ENCODE assay signal across 10 cellular contexts in genomic region chr20:35307666-35308653, GRCh38. TPM values are rescaled to one million over a fixed set of nuclear protein-coding genes. Genes with fewer than 3 reads are reported as not detected.
DNase-seq lines count a peak whose midpoint lies in the region; TF ChIP-seq lines count a peak whose summit lies in the region.
"Had no signal": no experiment of that assay in that cellular context is flagged by ENCODE, and none has a peak within 500 bp of the region (broad histone marks: within the 10 kb centered on the region; RNA-seq: fewer than 3 reads in every experiment).

No MANE protein-coding gene starts in this region.

- H3K4me1 ChIP-seq in ascending aorta (peaks cover 19 to 29% of the 10 kb centered on the region in 2 donors), thyroid gland (peaks cover 17 to 36% of the 10 kb centered on the region in 2 donors), HAP-1 (no peaks in the 10 kb centered on the region; the same call in 1 of the 2 replicates)

- no peaks in the 10 kb centered on the region for H3K9me3 Mint-ChIP-seq in T-helper 1 cell treated with Interleukin-12 subunit alpha and Interleukin-12 subunit beta and Interleukin-4 antibody, amounts not matched to agents 30 μg/mL and 1 μg/mL, for 36 hours
- H3K9me3 Mint-ChIP-seq: stimulated activated naive CD8-positive, alpha-beta T cell treated with anti-CD3 and anti-CD28 coated beads, Interleukin-15, Interleukin-2, amounts not matched to agents 100 ng/mL and 50 ng/mL, for 24 hours had no signal

- intact Hi-C loops in ascending aorta (cut with DNase I): no loop called here
- intact Hi-C loops in thyroid gland (cut with DNase I): no loop called here

- H3K4me3 ChIP-seq in ascending aorta: peak overlapping the region in 1 of 2 donors; percentile 4
- no peak overlapping the region for H3K4me3 ChIP-seq in thyroid gland (replicated peaks in 1 of 3)
- H3K4me3 ChIP-seq in HAP-1: no peak overlapping the region

- no peak overlapping the region for H3K4me3 Mint-ChIP-seq in T-helper 1 cell treated with Interleukin-12 subunit alpha and Interleukin-12 subunit beta and Interleukin-4 antibody, amounts not matched to agents 30 μg/mL and 1 μg/mL, for 36 hours
- H3K4me3 Mint-ChIP-seq: stimulated activated naive CD8-positive, alpha-beta T cell treated with anti-CD3 and anti-CD28 coated beads, Interleukin-15, Interleukin-2, amounts not matched to agents 100 ng/mL and 50 ng/mL, for 24 hours had no signal

- H3K36me3 ChIP-seq in ascending aorta (peaks cover 0 to 8% of the 10 kb centered on the region in 2 donors), thyroid gland (no peaks in the 10 kb centered on the region), HAP-1 (replicated peaks) (peaks cover 14% of the 10 kb centered on the region)

- no peaks in the 10 kb centered on the region for H3K9me3 ChIP-seq in ascending aorta
- no peaks in the 10 kb centered on the region for H3K9me3 ChIP-seq in thyroid gland
- no peaks in the 10 kb centered on the region for H3K9me3 ChIP-seq in HAP-1

- in situ Hi-C loops in HAP-1 (cut with MboI; ENCODE audit: low sequenced_read_pairs): no loop called here

- TF ChIP-seq CTCF in ascending aorta (IDR thresholded peaks at IDR 0.05) (no peak), thyroid gland (IDR thresholded peaks at IDR 0.05) (no peak)

- peaks cover 56% of the 10 kb centered on the region for H3K4me1 Mint-ChIP-seq in T-helper 1 cell treated with Interleukin-12 subunit alpha and Interleukin-12 subunit beta and Interleukin-4 antibody, amounts not matched to agents 30 μg/mL and 1 μg/mL, for 36 hours (ENCODE audit: low read depth)

- H3K27ac ChIP-seq in ascending aorta: peak overlapping the region; percentile 76 to 85
- peak overlapping the region; percentile 63 to 82 (median 70) for H3K27ac ChIP-seq in thyroid gland

- H3K27me3 ChIP-seq in ascending aorta (no peaks in the 10 kb centered on the region), thyroid gland (no peaks in the 10 kb centered on the region), HAP-1 (ENCODE audit: low read depth) (no peaks in the 10 kb centered on the region)

- WGBS in thyroid gland, 2 donors: 59 to 62% methylated on average over 12 to 13 of the region's 13 CpGs

- TF ChIP-seq POLR2A in thyroid gland (IDR thresholded peaks at IDR 0.05): no peak

- peaks cover 7% of the 10 kb centered on the region for H3K36me3 Mint-ChIP-seq in T-helper 1 cell treated with Interleukin-12 subunit alpha and Interleukin-12 subunit beta and Interleukin-4 antibody, amounts not matched to agents 30 μg/mL and 1 μg/mL, for 36 hours (ENCODE audit: low read depth)

- no peak for DNase-seq in T-helper 1 cell
- peak; percentile 30 to 84 for DNase-seq in ascending aorta (ENCODE audit: low spot score in 2 of 2)
- peak; percentile 59 for DNase-seq in hepatic stellate cell (ENCODE audit: low spot score)
- DNase-seq in thyroid gland: peak; percentile 78 to 91
- no peak for DNase-seq in ecto neural progenitor cell (ENCODE audit: low spot score)
- no peak for DNase-seq in HAP-1 (ENCODE audit: low spot score in 2 of 2)
- DNase-seq in HuH-7 (ENCODE audit: low spot score): no peak

- peak overlapping the region; percentile 29 for H3K27ac Mint-ChIP-seq in T-helper 1 cell treated with Interleukin-12 subunit alpha and Interleukin-12 subunit beta and Interleukin-4 antibody, amounts not matched to agents 30 μg/mL and 1 μg/mL, for 36 hours
- H3K27ac Mint-ChIP-seq: stimulated activated naive CD8-positive, alpha-beta T cell treated with anti-CD3 and anti-CD28 coated beads, Interleukin-15, Interleukin-2, amounts not matched to agents 100 ng/mL and 50 ng/mL, for 24 hours had no signal

- no peaks in the 10 kb centered on the region for H3K27me3 Mint-ChIP-seq in T-helper 1 cell treated with Interleukin-12 subunit alpha and Interleukin-12 subunit beta and Interleukin-4 antibody, amounts not matched to agents 30 μg/mL and 1 μg/mL, for 36 hours (ENCODE audit: low read depth)
- H3K27me3 Mint-ChIP-seq: stimulated activated naive CD8-positive, alpha-beta T cell treated with anti-CD3 and anti-CD28 coated beads, Interleukin-15, Interleukin-2, amounts not matched to agents 100 ng/mL and 50 ng/mL, for 24 hours had no signal

RNA-seq across cellular contexts. Expression of gene FAM83C, which starts 15.7 kb away (rescaled TPM):
- total RNA-seq in ascending aorta (not detected), thyroid gland (not detected)
- total RNA-seq: frontal cortex had no signal

RNA-seq across cellular contexts. Expression of gene EIF6, which starts 23.4 kb away (rescaled TPM):
- total RNA-seq in ascending aorta: 98.0 TPM
- 10 to 100 TPM; 30.3 to 94.2 (median 65.7) TPM for total RNA-seq in thyroid gland

RNA-seq across cellular contexts. Expression of gene MMP24OS, which starts 30.0 kb away (rescaled TPM):
- 43.1 TPM for total RNA-seq in ascending aorta
- 10 to 100 TPM; 18.3 to 40.3 (median 28.8) TPM for total RNA-seq in thyroid gland

Comparison
In these comparisons a context has a peak if more than half of its experiments do, and no peak if none do; other contexts are left out.
1. DNase-seq: peak in ascending aorta (2 of 2), hepatic stellate cell (single experiment) and thyroid gland (2 of 2); none in T-helper 1 cell (0 of 5), ecto neural progenitor cell (single experiment), HAP-1 (0 of 2) and HuH-7 (single experiment).